ENCODE assay signal across 1 cellular context in the genomic region with DNA sequence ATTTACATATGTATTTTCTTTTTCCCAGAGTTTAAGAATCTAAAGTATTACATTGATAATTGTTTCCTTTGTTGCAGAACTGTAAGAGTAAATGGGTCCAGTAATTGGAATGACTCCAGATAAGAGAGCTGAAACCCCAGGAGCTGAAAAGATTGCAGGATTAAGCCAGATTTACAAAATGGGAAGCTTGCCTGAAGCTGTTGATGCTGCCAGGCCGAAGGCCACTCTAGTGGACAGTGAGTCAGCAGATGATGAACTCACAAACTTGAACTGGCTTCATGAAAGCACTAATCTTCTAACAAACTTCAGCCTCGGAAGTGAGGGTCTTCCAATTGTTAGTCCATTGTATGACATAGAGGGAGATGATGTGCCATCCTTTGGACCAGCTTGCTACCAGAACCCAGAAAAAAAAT.
A peak's percentile ranks its signal among the peaks of the same experiment; 100 is the strongest.
TF ChIP-seq lines count a peak whose summit lies in the region.

No MANE protein-coding gene starts in this region.

TF ChIP-seq in HepG2, 621 proteins besides CTCF, POLR2A, EP300 and RAD21 (continued from another document and continues in another):
- TF ChIP-seq, protein P1, sequence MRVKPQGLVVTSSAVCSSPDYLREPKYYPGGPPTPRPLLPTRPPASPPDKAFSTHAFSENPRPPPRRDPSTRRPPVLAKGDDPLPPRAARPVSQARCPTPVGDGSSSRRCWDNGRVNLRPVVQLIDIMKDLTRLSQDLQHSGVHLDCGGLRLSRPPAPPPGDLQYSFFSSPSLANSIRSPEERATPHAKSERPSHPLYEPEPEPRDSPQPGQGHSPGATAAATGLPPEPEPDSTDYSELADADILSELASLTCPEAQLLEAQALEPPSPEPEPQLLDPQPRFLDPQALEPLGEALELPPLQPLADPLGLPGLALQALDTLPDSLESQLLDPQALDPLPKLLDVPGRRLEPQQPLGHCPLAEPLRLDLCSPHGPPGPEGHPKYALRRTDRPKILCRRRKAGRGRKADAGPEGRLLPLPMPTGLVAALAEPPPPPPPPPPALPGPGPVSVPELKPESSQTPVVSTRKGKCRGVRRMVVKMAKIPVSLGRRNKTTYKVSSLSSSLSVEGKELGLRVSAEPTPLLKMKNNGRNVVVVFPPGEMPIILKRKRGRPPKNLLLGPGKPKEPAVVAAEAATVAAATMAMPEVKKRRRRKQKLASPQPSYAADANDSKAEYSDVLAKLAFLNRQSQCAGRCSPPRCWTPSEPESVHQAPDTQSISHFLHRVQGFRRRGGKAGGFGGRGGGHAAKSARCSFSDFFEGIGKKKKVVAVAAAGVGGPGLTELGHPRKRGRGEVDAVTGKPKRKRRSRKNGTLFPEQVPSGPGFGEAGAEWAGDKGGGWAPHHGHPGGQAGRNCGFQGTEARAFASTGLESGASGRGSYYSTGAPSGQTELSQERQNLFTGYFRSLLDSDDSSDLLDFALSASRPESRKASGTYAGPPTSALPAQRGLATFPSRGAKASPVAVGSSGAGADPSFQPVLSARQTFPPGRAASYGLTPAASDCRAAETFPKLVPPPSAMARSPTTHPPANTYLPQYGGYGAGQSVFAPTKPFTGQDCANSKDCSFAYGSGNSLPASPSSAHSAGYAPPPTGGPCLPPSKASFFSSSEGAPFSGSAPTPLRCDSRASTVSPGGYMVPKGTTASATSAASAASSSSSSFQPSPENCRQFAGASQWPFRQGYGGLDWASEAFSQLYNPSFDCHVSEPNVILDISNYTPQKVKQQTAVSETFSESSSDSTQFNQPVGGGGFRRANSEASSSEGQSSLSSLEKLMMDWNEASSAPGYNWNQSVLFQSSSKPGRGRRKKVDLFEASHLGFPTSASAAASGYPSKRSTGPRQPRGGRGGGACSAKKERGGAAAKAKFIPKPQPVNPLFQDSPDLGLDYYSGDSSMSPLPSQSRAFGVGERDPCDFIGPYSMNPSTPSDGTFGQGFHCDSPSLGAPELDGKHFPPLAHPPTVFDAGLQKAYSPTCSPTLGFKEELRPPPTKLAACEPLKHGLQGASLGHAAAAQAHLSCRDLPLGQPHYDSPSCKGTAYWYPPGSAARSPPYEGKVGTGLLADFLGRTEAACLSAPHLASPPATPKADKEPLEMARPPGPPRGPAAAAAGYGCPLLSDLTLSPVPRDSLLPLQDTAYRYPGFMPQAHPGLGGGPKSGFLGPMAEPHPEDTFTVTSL (CRISPR knock-in tag; IDR thresholded peaks at IDR 0.05; ENCODE audit: borderline replicate concordance): peak; percentile 54; the same call in 1 of the 2 replicates
- TF ChIP-seq ZNF292 (CRISPR knock-in tag; IDR thresholded peaks at IDR 0.05; ENCODE audit: borderline replicate concordance, low read depth): peak; percentile 68; the same call in 1 of the 2 replicates
- TF ChIP-seq, protein P2, sequence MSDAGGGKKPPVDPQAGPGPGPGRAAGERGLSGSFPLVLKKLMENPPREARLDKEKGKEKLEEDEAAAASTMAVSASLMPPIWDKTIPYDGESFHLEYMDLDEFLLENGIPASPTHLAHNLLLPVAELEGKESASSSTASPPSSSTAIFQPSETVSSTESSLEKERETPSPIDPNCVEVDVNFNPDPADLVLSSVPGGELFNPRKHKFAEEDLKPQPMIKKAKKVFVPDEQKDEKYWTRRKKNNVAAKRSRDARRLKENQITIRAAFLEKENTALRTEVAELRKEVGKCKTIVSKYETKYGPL (CRISPR knock-in tag; IDR thresholded peaks at IDR 0.05): no peak
- peak; percentile 99 for TF ChIP-seq NFE2 (CRISPR knock-in tag; IDR thresholded peaks at IDR 0.05)
- TF ChIP-seq IRF2 (CRISPR knock-in tag; IDR thresholded peaks at IDR 0.05): peak; percentile 81
- TF ChIP-seq RFXAP (CRISPR knock-in tag; IDR thresholded peaks at IDR 0.05; ENCODE audit: borderline replicate concordance): peak; percentile 45; the same call in 1 of the 2 replicates
- peak; percentile 62 for TF ChIP-seq NCOA2 (CRISPR knock-in tag; IDR thresholded peaks at IDR 0.05)
- TF ChIP-seq RCOR2 (CRISPR knock-in tag; IDR thresholded peaks at IDR 0.05): peak; percentile 52; the same call in 1 of the 2 replicates
- TF ChIP-seq, protein P3, sequence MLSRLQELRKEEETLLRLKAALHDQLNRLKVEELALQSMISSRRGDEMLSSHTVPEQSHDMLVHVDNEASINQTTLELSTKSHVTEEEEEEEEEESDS (CRISPR knock-in tag; IDR thresholded peaks at IDR 0.05; ENCODE audit: borderline replicate concordance): no peak
- TF ChIP-seq ZNF616 (CRISPR knock-in tag; IDR thresholded peaks at IDR 0.05; ENCODE audit: low read depth): no peak
- TF ChIP-seq GATAD2A (CRISPR knock-in tag; IDR thresholded peaks at IDR 0.05): peak; percentile 89
- peak; percentile 64; the same call in 1 of the 2 replicates for TF ChIP-seq ERF (CRISPR knock-in tag; IDR thresholded peaks at IDR 0.05)
- TF ChIP-seq, protein P4, sequence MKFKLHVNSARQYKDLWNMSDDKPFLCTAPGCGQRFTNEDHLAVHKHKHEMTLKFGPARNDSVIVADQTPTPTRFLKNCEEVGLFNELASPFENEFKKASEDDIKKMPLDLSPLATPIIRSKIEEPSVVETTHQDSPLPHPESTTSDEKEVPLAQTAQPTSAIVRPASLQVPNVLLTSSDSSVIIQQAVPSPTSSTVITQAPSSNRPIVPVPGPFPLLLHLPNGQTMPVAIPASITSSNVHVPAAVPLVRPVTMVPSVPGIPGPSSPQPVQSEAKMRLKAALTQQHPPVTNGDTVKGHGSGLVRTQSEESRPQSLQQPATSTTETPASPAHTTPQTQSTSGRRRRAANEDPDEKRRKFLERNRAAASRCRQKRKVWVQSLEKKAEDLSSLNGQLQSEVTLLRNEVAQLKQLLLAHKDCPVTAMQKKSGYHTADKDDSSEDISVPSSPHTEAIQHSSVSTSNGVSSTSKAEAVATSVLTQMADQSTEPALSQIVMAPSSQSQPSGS (CRISPR knock-in tag; IDR thresholded peaks at IDR 0.05): 0 out of 2 replicates have a peak, but pooled peaks have one; percentile 21
- TF ChIP-seq TP53 (CRISPR knock-in tag; conservative IDR thresholded peaks at IDR 0.05): 0 out of 2 replicates have a peak, but pooled peaks have one; percentile 40
- TF ChIP-seq STAG1 (CRISPR knock-in tag; IDR thresholded peaks at IDR 0.05): peak; percentile 35
- TF ChIP-seq DPF2 (CRISPR knock-in tag; IDR thresholded peaks at IDR 0.05; ENCODE audit: borderline replicate concordance, low read depth): no peak
- TF ChIP-seq SIX1 (CRISPR knock-in tag; IDR thresholded peaks at IDR 0.05; ENCODE audit: borderline replicate concordance): peak; percentile 71
- TF ChIP-seq PAWR (CRISPR knock-in tag; IDR thresholded peaks at IDR 0.05; ENCODE audit: borderline replicate concordance): no peak
- peak; percentile 34; the same call in 1 of the 2 replicates for TF ChIP-seq ZNF746 (CRISPR knock-in tag; IDR thresholded peaks at IDR 0.05)
- TF ChIP-seq, protein P5, sequence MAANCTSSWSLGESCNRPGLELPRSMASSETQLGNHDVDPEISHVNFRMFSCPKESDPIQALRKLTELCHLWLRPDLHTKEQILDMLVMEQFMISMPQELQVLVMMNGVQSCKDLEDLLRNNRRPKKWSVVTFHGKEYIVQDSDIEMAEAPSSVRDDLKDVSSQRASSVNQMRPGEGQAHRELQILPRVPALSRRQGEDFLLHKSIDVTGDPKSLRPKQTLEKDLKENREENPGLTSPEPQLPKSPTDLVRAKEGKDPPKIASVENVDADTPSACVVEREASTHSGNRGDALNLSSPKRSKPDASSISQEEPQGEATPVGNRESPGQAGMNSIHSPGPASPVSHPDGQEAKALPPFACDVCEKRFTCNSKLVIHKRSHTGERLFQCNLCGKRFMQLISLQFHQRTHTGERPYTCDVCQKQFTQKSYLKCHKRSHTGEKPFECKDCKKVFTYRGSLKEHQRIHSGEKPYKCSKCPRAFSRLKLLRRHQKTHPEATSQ (CRISPR knock-in tag; IDR thresholded peaks at IDR 0.05; ENCODE audit: borderline replicate concordance): no peak
- peak; percentile 64; the same call in 1 of the 2 replicates for TF ChIP-seq ETV5 (CRISPR knock-in tag; IDR thresholded peaks at IDR 0.05; ENCODE audit: borderline replicate concordance)
- TF ChIP-seq TARDBP (CRISPR knock-in tag; IDR thresholded peaks at IDR 0.05): peak; percentile 63; the same call in 1 of the 2 replicates
- peak; percentile 72; the same call in 1 of the 2 replicates for TF ChIP-seq KAT7 (CRISPR knock-in tag; IDR thresholded peaks at IDR 0.05; ENCODE audit: borderline replicate concordance)
- TF ChIP-seq, protein P6, sequence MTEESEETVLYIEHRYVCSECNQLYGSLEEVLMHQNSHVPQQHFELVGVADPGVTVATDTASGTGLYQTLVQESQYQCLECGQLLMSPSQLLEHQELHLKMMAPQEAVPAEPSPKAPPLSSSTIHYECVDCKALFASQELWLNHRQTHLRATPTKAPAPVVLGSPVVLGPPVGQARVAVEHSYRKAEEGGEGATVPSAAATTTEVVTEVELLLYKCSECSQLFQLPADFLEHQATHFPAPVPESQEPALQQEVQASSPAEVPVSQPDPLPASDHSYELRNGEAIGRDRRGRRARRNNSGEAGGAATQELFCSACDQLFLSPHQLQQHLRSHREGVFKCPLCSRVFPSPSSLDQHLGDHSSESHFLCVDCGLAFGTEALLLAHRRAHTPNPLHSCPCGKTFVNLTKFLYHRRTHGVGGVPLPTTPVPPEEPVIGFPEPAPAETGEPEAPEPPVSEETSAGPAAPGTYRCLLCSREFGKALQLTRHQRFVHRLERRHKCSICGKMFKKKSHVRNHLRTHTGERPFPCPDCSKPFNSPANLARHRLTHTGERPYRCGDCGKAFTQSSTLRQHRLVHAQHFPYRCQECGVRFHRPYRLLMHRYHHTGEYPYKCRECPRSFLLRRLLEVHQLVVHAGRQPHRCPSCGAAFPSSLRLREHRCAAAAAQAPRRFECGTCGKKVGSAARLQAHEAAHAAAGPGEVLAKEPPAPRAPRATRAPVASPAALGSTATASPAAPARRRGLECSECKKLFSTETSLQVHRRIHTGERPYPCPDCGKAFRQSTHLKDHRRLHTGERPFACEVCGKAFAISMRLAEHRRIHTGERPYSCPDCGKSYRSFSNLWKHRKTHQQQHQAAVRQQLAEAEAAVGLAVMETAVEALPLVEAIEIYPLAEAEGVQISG (CRISPR knock-in tag; IDR thresholded peaks at IDR 0.05): 0 out of 2 replicates have a peak, but pooled peaks have one; percentile 34
- 0 out of 2 replicates have a peak, but pooled peaks have one; percentile 55 for TF ChIP-seq ZFP37 (CRISPR knock-in tag; IDR thresholded peaks at IDR 0.05; ENCODE audit: borderline replicate concordance)
- TF ChIP-seq HDAC2 (CRISPR knock-in tag; IDR thresholded peaks at IDR 0.05): peak; percentile 79
- TF ChIP-seq POLR2G (IDR thresholded peaks at IDR 0.05; ENCODE audit: low read depth, low read length): peak; percentile 52
- no peak for TF ChIP-seq SCMH1 (CRISPR knock-in tag; IDR thresholded peaks at IDR 0.05; ENCODE audit: borderline replicate concordance)
- TF ChIP-seq, protein P7, sequence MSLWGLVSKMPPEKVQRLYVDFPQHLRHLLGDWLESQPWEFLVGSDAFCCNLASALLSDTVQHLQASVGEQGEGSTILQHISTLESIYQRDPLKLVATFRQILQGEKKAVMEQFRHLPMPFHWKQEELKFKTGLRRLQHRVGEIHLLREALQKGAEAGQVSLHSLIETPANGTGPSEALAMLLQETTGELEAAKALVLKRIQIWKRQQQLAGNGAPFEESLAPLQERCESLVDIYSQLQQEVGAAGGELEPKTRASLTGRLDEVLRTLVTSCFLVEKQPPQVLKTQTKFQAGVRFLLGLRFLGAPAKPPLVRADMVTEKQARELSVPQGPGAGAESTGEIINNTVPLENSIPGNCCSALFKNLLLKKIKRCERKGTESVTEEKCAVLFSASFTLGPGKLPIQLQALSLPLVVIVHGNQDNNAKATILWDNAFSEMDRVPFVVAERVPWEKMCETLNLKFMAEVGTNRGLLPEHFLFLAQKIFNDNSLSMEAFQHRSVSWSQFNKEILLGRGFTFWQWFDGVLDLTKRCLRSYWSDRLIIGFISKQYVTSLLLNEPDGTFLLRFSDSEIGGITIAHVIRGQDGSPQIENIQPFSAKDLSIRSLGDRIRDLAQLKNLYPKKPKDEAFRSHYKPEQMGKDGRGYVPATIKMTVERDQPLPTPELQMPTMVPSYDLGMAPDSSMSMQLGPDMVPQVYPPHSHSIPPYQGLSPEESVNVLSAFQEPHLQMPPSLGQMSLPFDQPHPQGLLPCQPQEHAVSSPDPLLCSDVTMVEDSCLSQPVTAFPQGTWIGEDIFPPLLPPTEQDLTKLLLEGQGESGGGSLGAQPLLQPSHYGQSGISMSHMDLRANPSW (CRISPR knock-in tag; IDR thresholded peaks at IDR 0.05; ENCODE audit: borderline replicate concordance): 0 out of 2 replicates have a peak, but pooled peaks have one; percentile 64
- peak; percentile 49; the same call in 1 of the 2 replicates for TF ChIP-seq SOX5 (CRISPR knock-in tag; IDR thresholded peaks at IDR 0.05; ENCODE audit: borderline replicate concordance)
- TF ChIP-seq NFYC (CRISPR knock-in tag; IDR thresholded peaks at IDR 0.05): no peak
- TF ChIP-seq ZNF644 (CRISPR knock-in tag; IDR thresholded peaks at IDR 0.05; ENCODE audit: low read depth): peak; percentile 94
- no peak for TF ChIP-seq XBP1 (CRISPR knock-in tag; IDR thresholded peaks at IDR 0.05)
- peak; percentile 58; the same call in 1 of the 2 replicates for TF ChIP-seq ZFY (CRISPR knock-in tag; IDR thresholded peaks at IDR 0.05)
- TF ChIP-seq ZNF556 (CRISPR knock-in tag; IDR thresholded peaks at IDR 0.05; ENCODE audit: borderline replicate concordance): no peak
- peak; percentile 75; the same call in 1 of the 2 replicates for TF ChIP-seq HMG20A (CRISPR knock-in tag; IDR thresholded peaks at IDR 0.05; ENCODE audit: borderline replicate concordance)
- peak; percentile 50; the same call in 1 of the 2 replicates for TF ChIP-seq ZFX (CRISPR knock-in tag; IDR thresholded peaks at IDR 0.05; ENCODE audit: low read depth)
- TF ChIP-seq SALL1 (CRISPR knock-in tag; IDR thresholded peaks at IDR 0.05): peak; percentile 86
- TF ChIP-seq SOX13 (IDR thresholded peaks at IDR 0.05): no peak
- TF ChIP-seq SOX13 (CRISPR knock-in tag; conservative IDR thresholded peaks at IDR 0.05 in 1 of 2, IDR thresholded peaks at IDR 0.05 in 1 of 2): peak in 1 of 2 experiments; percentile 72; a peak in 2 of 4 replicates
- TF ChIP-seq FOXP1 (IDR thresholded peaks at IDR 0.05): no peak
- TF ChIP-seq FOXP1 (CRISPR knock-in tag; IDR thresholded peaks at IDR 0.05): 0 out of 2 replicates have a peak, but pooled peaks have one; percentile 12
- no peak for TF ChIP-seq SRSF9 (IDR thresholded peaks at IDR 0.05; ENCODE audit: borderline replicate concordance, insufficient read depth, low read depth, low read length, poor library complexity, severe bottlenecking)
- 0 out of 2 replicates have a peak, but pooled peaks have one; percentile 20 for TF ChIP-seq NR2C2 (CRISPR knock-in tag; IDR thresholded peaks at IDR 0.05; ENCODE audit: borderline replicate concordance)
